8 cellular contexts compared by ENCODE assay signal in the genomic region with DNA sequence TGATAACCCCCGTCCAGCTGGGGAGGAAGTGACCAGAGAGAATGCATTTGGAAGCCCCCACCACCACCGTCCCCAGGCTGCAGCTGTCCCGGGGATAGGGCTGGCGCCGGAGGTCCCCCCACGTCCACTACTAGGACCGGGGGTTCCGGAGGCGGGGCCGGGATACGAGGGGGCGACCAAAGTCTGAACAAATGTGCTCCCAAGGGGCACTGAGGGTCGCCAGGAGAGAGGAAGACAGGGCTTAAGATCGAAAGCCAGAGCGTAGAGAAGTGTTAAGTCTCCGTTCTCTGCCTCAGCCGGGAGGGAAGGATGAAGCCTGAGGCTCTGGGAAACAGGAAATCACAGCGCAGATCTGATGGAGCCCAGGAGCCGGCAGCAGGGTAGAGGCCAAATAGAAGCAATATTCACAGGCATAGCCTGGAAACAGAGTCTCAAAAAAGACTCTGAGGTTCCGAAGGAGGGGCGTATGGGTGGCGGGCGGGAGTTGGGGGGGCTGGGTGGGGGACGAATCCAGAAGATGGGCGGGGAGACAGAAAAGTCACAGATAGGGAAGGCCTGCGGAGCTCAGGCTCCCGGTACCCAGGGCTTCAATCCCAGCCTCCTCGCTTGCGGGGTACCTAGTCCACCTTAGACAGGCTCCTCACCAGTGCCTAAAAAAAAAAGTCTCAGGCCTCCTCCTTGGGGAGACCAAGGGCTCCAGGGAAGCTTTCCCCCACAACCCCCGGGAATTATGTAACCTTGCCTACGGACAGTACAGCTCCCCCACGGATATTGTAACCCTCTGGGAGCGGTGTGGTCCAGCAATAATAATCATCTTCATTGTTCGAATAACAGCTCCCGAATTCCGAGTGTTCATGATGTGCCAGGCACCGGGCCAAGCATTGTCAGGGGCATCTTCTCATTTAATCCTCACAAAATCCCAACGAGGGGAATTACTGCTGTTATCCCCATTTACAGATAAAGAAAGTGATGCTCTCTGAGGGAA. TPM values are rescaled to one million over a fixed set of nuclear protein-coding genes. Genes with fewer than 3 reads are reported as not detected.
DNase-seq lines count a peak whose midpoint lies in the region; ATAC-seq and TF ChIP-seq lines count a peak whose summit lies in the region.

No MANE protein-coding gene starts in this region.

- H3K4me3 Mint-ChIP-seq in CD4-positive, alpha-beta T cell, result peak overlapping the region; percentile 93
- H3K4me3 Mint-ChIP-seq in activated B cell treated with CpG ODN at 0.5 μM for 24 hours (peak overlapping the region; percentile 84), neural crest cell (peak overlapping the region; percentile 88)

- H3K36me3 Mint-ChIP-seq in CD4-positive, alpha-beta T cell (ENCODE audit: low read depth), result peaks cover 13% of the 10 kb centered on the region
- H3K36me3 Mint-ChIP-seq in activated B cell treated with CpG ODN at 0.5 μM for 24 hours (ENCODE audit: low read depth) (no peaks in the 10 kb centered on the region), neural crest cell (ENCODE audit: low read depth) (no peaks in the 10 kb centered on the region)

- H3K27me3 Mint-ChIP-seq in CD4-positive, alpha-beta T cell, result no peaks in the 10 kb centered on the region
- H3K27me3 Mint-ChIP-seq in activated B cell treated with CpG ODN at 0.5 μM for 24 hours, result peaks cover 5% of the 10 kb centered on the region
- H3K27me3 Mint-ChIP-seq in neural crest cell (ENCODE audit: low read depth), result peaks cover 7% of the 10 kb centered on the region

- no peaks in the 10 kb centered on the region for H3K9me3 Mint-ChIP-seq in CD4-positive, alpha-beta T cell
- H3K9me3 Mint-ChIP-seq in activated B cell treated with CpG ODN at 0.5 μM for 24 hours (no peaks in the 10 kb centered on the region), neural crest cell (no peaks in the 10 kb centered on the region)

- no peak for TF ChIP-seq CTCF in CD4-positive, alpha-beta T cell (IDR thresholded peaks at IDR 0.05)
- no peak for TF ChIP-seq CTCF in activated B cell treated with CpG ODN at 0.5 μM for 24 hours (IDR thresholded peaks at IDR 0.05)
- TF ChIP-seq CTCF in foreskin fibroblast (IDR thresholded peaks at IDR 0.05; ENCODE audit: low read depth, low read length), result no peak
- no peak for TF ChIP-seq CTCF in neural crest cell (conservative IDR thresholded peaks at IDR 0.05)

- CTCF ChIA-PET in CD4-positive, alpha-beta T cell (lab: Charles Lee), result interaction anchor here (0.9 to 1.7 kb wide), 2 partner anchors 11 to 24 kb away, joined by 3 to 12 read pairs; no protein-coding TSS in a partner anchor
- CTCF ChIA-PET in activated B cell treated with CpG ODN at 0.5 μM for 24 hours (lab: Charles Lee), result no interaction called here

- intact Hi-C loops in CD4-positive, alpha-beta T cell (cut with DNase I, micrococcal nuclease), result loop anchor here (1.0 to 2.0 kb wide), 4 partner anchors 12 to 25 kb away; no protein-coding TSS in a partner anchor
- intact Hi-C loops in activated B cell treated with CpG ODN at 0.5 μM for 24 hours (cut with micrococcal nuclease), result loop anchor here (1.0 kb wide), 4 partner anchors 12 to 124 kb away; a partner anchor contains a TSS

- no peaks in the 10 kb centered on the region for H3K9me3 ChIP-seq in CD4-positive, alpha-beta T cell (ENCODE audit: control insufficient read depth, low read length)

- no peak for ATAC-seq in CD4-positive, alpha-beta T cell (ENCODE audit: poor library complexity)
- ATAC-seq in activated B cell treated with CpG ODN at 0.5 μM for 24 hours (ENCODE audit: low read depth), result no peak

- no peak for DNase-seq in CD4-positive, alpha-beta T cell
- DNase-seq in HPDE6-E6E7 (ENCODE audit: extremely low spot score) (peak; percentile 50), activated B cell treated with CpG ODN at 0.5 μM for 24 hours (no peak), foreskin fibroblast (peak in 1 of 2 donors; percentile 74), neural crest cell (ENCODE audit: low read depth, low spot score) (peak; percentile 49), germinal center (ENCODE audit: low spot score) (no peak)
- DNase-seq in stimulated activated CD4-positive, alpha-beta T cell treated with anti-CD3 and anti-CD28 coated beads, Interleukin-15, amount 100 ng/mL, for 24 hours, result no peak
- no peak for DNase-seq in stimulated activated CD4-positive, alpha-beta T cell treated with anti-CD3 and anti-CD28 coated beads, Interleukin-12 subunit alpha, Interleukin-12 subunit beta, amount 100 ng/mL, for 4 hours

- peak overlapping the region; percentile 66 to 86 for H3K4me3 ChIP-seq in foreskin fibroblast (ENCODE audit: low read depth in 1 of 2, low read length in 2 of 2)

- no peak overlapping the region for H3K27ac ChIP-seq in CD4-positive, alpha-beta T cell (ENCODE audit: low read depth, low read length)

- H3K27ac Mint-ChIP-seq in CD4-positive, alpha-beta T cell, result peak overlapping the region; percentile 85
- H3K27ac Mint-ChIP-seq in activated B cell treated with CpG ODN at 0.5 μM for 24 hours (peak overlapping the region; percentile 63), neural crest cell (ENCODE audit: unreplicated experiment) (peak overlapping the region; percentile 82)

- H3K27me3 ChIP-seq in CD4-positive, alpha-beta T cell (ENCODE audit: control insufficient read depth, insufficient read depth, low read length), result no peaks in the 10 kb centered on the region

- POLR2A ChIA-PET in CD4-positive, alpha-beta T cell (lab: Charles Lee), result interaction anchor here (0.8 to 1.7 kb wide), 7 partner anchors 12 to 123 kb away, joined by 3 to 8 read pairs (median 5); a partner anchor contains a TSS
- POLR2A ChIA-PET in activated B cell treated with CpG ODN at 0.5 μM for 24 hours (lab: Charles Lee), result interaction anchor here (0.7 to 1.9 kb wide), 7 partner anchors 9 to 60 kb away, joined by 3 to 8 read pairs (median 5); no protein-coding TSS in a partner anchor

- peaks cover 27% of the 10 kb centered on the region for H3K4me1 Mint-ChIP-seq in CD4-positive, alpha-beta T cell (ENCODE audit: low read depth)
- H3K4me1 Mint-ChIP-seq in activated B cell treated with CpG ODN at 0.5 μM for 24 hours (peaks cover 23% of the 10 kb centered on the region), neural crest cell (peaks cover 28% of the 10 kb centered on the region)

RNA-seq across cellular contexts. Expression of a gene that starts 1.1 kb away (rescaled TPM):
- total RNA-seq in CD4-positive, alpha-beta T cell, result 100 to 1,000 TPM; 105 to 113 TPM
- 47.9 and 48.1 TPM in 2 replicates for total RNA-seq in activated B cell treated with CpG ODN at 0.5 μM for 24 hours
- 102 and 105 TPM in 2 replicates for total RNA-seq in neural crest cell

RNA-seq across cellular contexts. Expression of a gene that starts 13.0 kb away (rescaled TPM):
- total RNA-seq in CD4-positive, alpha-beta T cell, result 100 to 1,000 TPM; 114 to 119 TPM
- 85.4 and 96.5 TPM in 2 replicates for total RNA-seq in activated B cell treated with CpG ODN at 0.5 μM for 24 hours
- 91.6 and 93.4 TPM in 2 replicates for total RNA-seq in neural crest cell

RNA-seq across cellular contexts. Expression of a gene that starts 13.7 kb away (rescaled TPM):
- 10 to 100 TPM; 13.6 to 13.9 TPM for total RNA-seq in CD4-positive, alpha-beta T cell
- 38.2 and 38.6 TPM in 2 replicates for total RNA-seq in activated B cell treated with CpG ODN at 0.5 μM for 24 hours
- 66.1 and 68.0 TPM in 2 replicates for total RNA-seq in neural crest cell

RNA-seq across cellular contexts. Expression of a gene that starts 35.9 kb away (rescaled TPM):
- total RNA-seq in CD4-positive, alpha-beta T cell, result 1 to 10 TPM; 5.0 to 6.2 TPM
- 19.6 and 22.7 TPM in 2 replicates for total RNA-seq in activated B cell treated with CpG ODN at 0.5 μM for 24 hours
- total RNA-seq in neural crest cell, result 18.4 and 24.2 TPM in 2 replicates

RNA-seq across cellular contexts. Expression of a gene that starts 38.6 kb away (rescaled TPM):
- total RNA-seq in CD4-positive, alpha-beta T cell, result 100 to 1,000 TPM in 1 of 2 experiments, 10 to 100 TPM in 1; 96.5 to 103 TPM
- total RNA-seq in activated B cell treated with CpG ODN at 0.5 μM for 24 hours (26.1 and 29.0 TPM in 2 replicates), neural crest cell (20.6 and 21.5 TPM in 2 replicates)

Comparison
In these comparisons a context has a peak if more than half of its experiments do, and no peak if none do; other contexts are left out.
1. DNase-seq: peak in HPDE6-E6E7 (single experiment) and neural crest cell (single experiment); none in CD4-positive, alpha-beta T cell (0 of 10), activated B cell treated with CpG ODN at 0.5 μM for 24 hours (single experiment), stimulated activated CD4-positive, alpha-beta T cell treated with anti-CD3 and anti-CD28 coated beads, Interleukin-15, amount 100 ng/mL, for 24 hours (single experiment), stimulated activated CD4-positive, alpha-beta T cell treated with anti-CD3 and anti-CD28 coated beads, Interleukin-12 subunit alpha, Interleukin-12 subunit beta, amount 100 ng/mL, for 4 hours (single experiment) and germinal center (single experiment).
2. Peak in every context shown above with its lines, with median percentiles within 50 percentile points of each other: H3K27ac Mint-ChIP-seq and H3K4me3 Mint-ChIP-seq.